ENCODE assay signal across 20 cellular contexts in the genomic region with DNA sequence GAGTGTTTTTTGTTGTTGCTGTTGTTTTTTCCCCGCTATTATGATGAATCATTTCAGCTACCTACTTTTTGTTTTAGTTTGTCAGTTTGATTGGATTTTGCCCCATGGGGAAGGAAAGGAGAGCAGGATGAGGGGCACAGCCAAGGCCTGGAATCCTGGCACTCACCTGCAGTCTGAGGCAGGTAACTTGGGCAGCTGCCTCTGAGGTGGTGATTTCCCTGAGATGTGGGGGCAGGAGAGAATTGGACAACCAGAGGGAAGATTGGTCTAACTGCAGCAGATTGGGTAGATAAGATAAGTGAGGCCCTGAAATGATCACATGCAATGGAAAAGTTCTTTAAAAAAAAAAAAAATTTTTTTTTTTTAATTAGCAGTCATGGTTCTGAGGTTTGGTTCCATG. TPM values are rescaled to one million over a fixed set of nuclear protein-coding genes. Genes with fewer than 3 reads are reported as not detected.
A peak's percentile ranks its signal among the peaks of the same experiment; 100 is the strongest.
DNase-seq lines count a peak whose midpoint lies in the region; ATAC-seq, FAIRE-seq and TF ChIP-seq lines count a peak whose summit lies in the region.
"Had no signal": no experiment of that assay in that cellular context is flagged by ENCODE, and none has a peak within 500 bp of the region (broad histone marks: within the 10 kb centered on the region; RNA-seq: fewer than 3 reads in every experiment).

No MANE protein-coding gene starts in this region.

- peaks cover 45 to 69% (median 64%) of the 10 kb centered on the region in 3 donors for H3K4me1 Mint-ChIP-seq in CD8-positive, alpha-beta memory T cell
- H3K4me1 Mint-ChIP-seq in activated CD8-positive, alpha-beta T cell treated with anti-CD3 and anti-CD28 coated beads for 36 hours (ENCODE audit: low read depth), result peaks cover 33% of the 10 kb centered on the region
- H3K4me1 Mint-ChIP-seq in naive thymus-derived CD4-positive, alpha-beta T cell, result peaks cover 31 to 76% (median 49%) of the 10 kb centered on the region in 7 donors

- H3K9ac ChIP-seq in BLaER1, result no peak overlapping the region

- H3K27ac Mint-ChIP-seq in CD8-positive, alpha-beta memory T cell, result peak overlapping the region; percentile 94 to 100 (median 98)
- H3K27ac Mint-ChIP-seq in activated CD8-positive, alpha-beta T cell treated with anti-CD3 and anti-CD28 coated beads for 36 hours, result peak overlapping the region; percentile 99
- H3K27ac Mint-ChIP-seq in naive thymus-derived CD4-positive, alpha-beta T cell, result peak overlapping the region; percentile 96 to 99 (median 98)

- H3K27me3 ChIP-seq in BLaER1, result no peaks in the 10 kb centered on the region
- H3K27me3 ChIP-seq in CD8-positive, alpha-beta memory T cell (ENCODE audit: insufficient read depth, low read length, poor library complexity, severe bottlenecking), result no peaks in the 10 kb centered on the region
- H3K27me3 ChIP-seq in naive thymus-derived CD4-positive, alpha-beta T cell (ENCODE audit: control insufficient read depth in 2 of 2, insufficient read depth in 2 of 2, low read length in 2 of 2), result no peaks in the 10 kb centered on the region
- H3K27me3 ChIP-seq: hepatocyte, suprapubic skin had no signal

- no peak for DNase-seq in CD8-positive, alpha-beta memory T cell
- no peak for DNase-seq in activated CD8-positive, alpha-beta T cell treated with anti-CD3 and anti-CD28 coated beads for 36 hours
- no peak for DNase-seq in naive thymus-derived CD4-positive, alpha-beta T cell
- no peak for DNase-seq in AG08396 (ENCODE audit: low spot score)
- DNase-seq in D721Med (ENCODE audit: insufficient read length, low spot score), result no peak
- DNase-seq: AML-193; caudate nucleus; effector CD4-positive, alpha-beta T cell; kidney; mesendoderm; NCI-H1694 treated with DMSO at 0.1 percent for 48 hours; NCI-H446 treated with DMSO at 0.1 percent for 48 hours; SHP77 treated with DMSO at 0.1 percent for 48 hours; T1000 had no signal

- H4K20me1 ChIP-seq in BLaER1, result no peaks in the 10 kb centered on the region

- H3K36me3 ChIP-seq in BLaER1, result no peaks in the 10 kb centered on the region
- H3K36me3 ChIP-seq in CD8-positive, alpha-beta memory T cell (ENCODE audit: insufficient read depth, low read length), result no peaks in the 10 kb centered on the region
- peaks cover 0 to 4% (median 1%) of the 10 kb centered on the region in 3 experiments for H3K36me3 ChIP-seq in naive thymus-derived CD4-positive, alpha-beta T cell (ENCODE audit: control insufficient read depth in 2 of 3, insufficient read depth in 3 of 3, low read length in 3 of 3)
- H3K36me3 ChIP-seq: suprapubic skin had no signal

- POLR2A ChIA-PET in CD8-positive, alpha-beta memory T cell (lab: Charles Lee), result no interaction called here
- POLR2A ChIA-PET in activated CD8-positive, alpha-beta T cell treated with anti-CD3 and anti-CD28 coated beads for 36 hours (lab: Charles Lee), result interaction anchor here (1.5 to 3.1 kb wide), 3 partner anchors 9 to 90 kb away, joined by 5 to 25 read pairs (median 25); a partner anchor contains a TSS
- POLR2A ChIA-PET in naive thymus-derived CD4-positive, alpha-beta T cell (lab: Charles Lee), result interaction anchor here (1.0 to 3.6 kb wide), 3 partner anchors 16 to 38 kb away, joined by 3 to 18 read pairs (median 16); no protein-coding TSS in a partner anchor

- CTCF ChIA-PET in CD8-positive, alpha-beta memory T cell (lab: Charles Lee), result interaction anchor here (0.9 to 2.0 kb wide), 3 partner anchors 13 to 259 kb away, joined by 3 to 10 read pairs (median 4); no protein-coding TSS in a partner anchor
- CTCF ChIA-PET in activated CD8-positive, alpha-beta T cell treated with anti-CD3 and anti-CD28 coated beads for 36 hours (lab: Charles Lee), result interaction anchor here (1.0 to 1.8 kb wide), 3 partner anchors 16 to 50 kb away, joined by 3 to 4 read pairs (median 3); no protein-coding TSS in a partner anchor
- CTCF ChIA-PET in naive thymus-derived CD4-positive, alpha-beta T cell (lab: Charles Lee), result no interaction called here

- intact Hi-C loops in activated CD8-positive, alpha-beta T cell treated with anti-CD3 and anti-CD28 coated beads for 36 hours (cut with micrococcal nuclease), result no loop called here
- intact Hi-C loops in naive thymus-derived CD4-positive, alpha-beta T cell (cut with micrococcal nuclease), result loop anchor here in 1 of 2 donors (10.0 kb wide), 1 partner anchor 489 kb away; no protein-coding TSS in a partner anchor

- peaks cover 0 to 2% of the 10 kb centered on the region in 2 donors for H3K27me3 Mint-ChIP-seq in CD8-positive, alpha-beta memory T cell
- H3K27me3 Mint-ChIP-seq in activated CD8-positive, alpha-beta T cell treated with anti-CD3 and anti-CD28 coated beads for 36 hours, result no peaks in the 10 kb centered on the region
- H3K27me3 Mint-ChIP-seq in naive thymus-derived CD4-positive, alpha-beta T cell, result no peaks in the 10 kb centered on the region

- peak overlapping the region; percentile 87; the same call in 1 of the 2 replicates for H3K27ac ChIP-seq in BLaER1
- no peak overlapping the region for H3K27ac ChIP-seq in CD8-positive, alpha-beta memory T cell (ENCODE audit: low read depth, low read length)
- peak overlapping the region; percentile 88 for H3K27ac ChIP-seq in naive thymus-derived CD4-positive, alpha-beta T cell (ENCODE audit: low read depth, low read length)
- H3K27ac ChIP-seq: hepatocyte had no signal

- H3K4me2 ChIP-seq in BLaER1, result no peak overlapping the region; the same call in 1 of the 2 replicates
- H3K4me2 ChIP-seq: hepatocyte had no signal

- peaks cover 4 to 21% (median 5%) of the 10 kb centered on the region in 3 donors for H3K36me3 Mint-ChIP-seq in CD8-positive, alpha-beta memory T cell
- peaks cover 24% of the 10 kb centered on the region for H3K36me3 Mint-ChIP-seq in activated CD8-positive, alpha-beta T cell treated with anti-CD3 and anti-CD28 coated beads for 36 hours (ENCODE audit: low read depth)
- peaks cover 4 to 12% (median 5%) of the 10 kb centered on the region in 5 donors for H3K36me3 Mint-ChIP-seq in naive thymus-derived CD4-positive, alpha-beta T cell

- TF ChIP-seq CTCF in activated CD8-positive, alpha-beta T cell treated with anti-CD3 and anti-CD28 coated beads for 36 hours (IDR thresholded peaks at IDR 0.05), result no peak
- TF ChIP-seq CTCF in D721Med (IDR thresholded peaks at IDR 0.05; ENCODE audit: insufficient read depth, missing control alignments), result no peak

- peaks cover 44% of the 10 kb centered on the region for H3K4me1 ChIP-seq in BLaER1
- peaks cover 42% of the 10 kb centered on the region for H3K4me1 ChIP-seq in CD8-positive, alpha-beta memory T cell (ENCODE audit: insufficient read depth, low read length)
- peaks cover 39 to 40% of the 10 kb centered on the region in 2 donors for H3K4me1 ChIP-seq in naive thymus-derived CD4-positive, alpha-beta T cell (ENCODE audit: control insufficient read depth in 2 of 2, insufficient read depth in 2 of 2, low read length in 2 of 2)

- H3K4me3 Mint-ChIP-seq in CD8-positive, alpha-beta memory T cell, result peak overlapping the region; percentile 13 to 100 (median 70)
- H3K4me3 Mint-ChIP-seq in activated CD8-positive, alpha-beta T cell treated with anti-CD3 and anti-CD28 coated beads for 36 hours, result no peak overlapping the region
- H3K4me3 Mint-ChIP-seq in naive thymus-derived CD4-positive, alpha-beta T cell, result peak overlapping the region; percentile 57 to 96 (median 74)

- no peaks in the 10 kb centered on the region for H3K9me3 ChIP-seq in BLaER1
- H3K9me3 ChIP-seq in CD8-positive, alpha-beta memory T cell (ENCODE audit: low read length), result no peaks in the 10 kb centered on the region
- H3K9me3 ChIP-seq in naive thymus-derived CD4-positive, alpha-beta T cell (ENCODE audit: control insufficient read depth in 2 of 3, low read length in 3 of 3), result no peaks in the 10 kb centered on the region
- H3K9me3 ChIP-seq: suprapubic skin had no signal

- FAIRE-seq in D721Med (lab: Jason Lieb, UNC), result no peak
- FAIRE-seq: kidney had no signal

- no peak overlapping the region for H3K4me3 ChIP-seq in BLaER1
- H3K4me3 ChIP-seq in CD8-positive, alpha-beta memory T cell (ENCODE audit: low read length), result no peak overlapping the region
- H3K4me3 ChIP-seq in naive thymus-derived CD4-positive, alpha-beta T cell (ENCODE audit: low read length), result no peak overlapping the region
- H3K4me3 ChIP-seq: hepatocyte, suprapubic skin had no signal

- no peaks in the 10 kb centered on the region for H3K9me3 Mint-ChIP-seq in CD8-positive, alpha-beta memory T cell
- no peaks in the 10 kb centered on the region for H3K9me3 Mint-ChIP-seq in activated CD8-positive, alpha-beta T cell treated with anti-CD3 and anti-CD28 coated beads for 36 hours
- H3K9me3 Mint-ChIP-seq in naive thymus-derived CD4-positive, alpha-beta T cell, result no peaks in the 10 kb centered on the region

- ATAC-seq in activated CD8-positive, alpha-beta T cell treated with anti-CD3 and anti-CD28 coated beads for 36 hours, result no peak
- ATAC-seq in naive thymus-derived CD4-positive, alpha-beta T cell, result no peak
- no peak for ATAC-seq in GM19397 (IDR thresholded peaks at IDR 0.05; ENCODE audit: unreplicated experiment)

RNA-seq across cellular contexts. Expression of a gene that starts 1.5 kb away (rescaled TPM):
- total RNA-seq in CD8-positive, alpha-beta memory T cell, result 10 to 100 TPM; 32.2 to 32.4 TPM
- polyA plus RNA-seq in CD8-positive, alpha-beta memory T cell, result 47.1 TPM
- total RNA-seq in activated CD8-positive, alpha-beta T cell treated with anti-CD3 and anti-CD28 coated beads for 36 hours, result 10 to 100 TPM; 20.7 to 21.1 TPM
- total RNA-seq in naive thymus-derived CD4-positive, alpha-beta T cell, result 10 to 100 TPM; 12.9 to 36.1 (median 18.6) TPM
- 10 to 100 TPM; 16.5 to 38.6 TPM for polyA plus RNA-seq in naive thymus-derived CD4-positive, alpha-beta T cell
- total RNA-seq: hepatocyte, HT1080, M059J had no signal
- polyA plus RNA-seq: hepatocyte had no signal

RNA-seq across cellular contexts. Expression of a gene that starts 31.9 kb away (rescaled TPM):
- 10 to 100 TPM; 13.5 to 13.8 TPM for total RNA-seq in CD8-positive, alpha-beta memory T cell
- polyA plus RNA-seq in CD8-positive, alpha-beta memory T cell, result 0.25 TPM
- 10 to 100 TPM; 17.3 to 17.7 TPM for total RNA-seq in activated CD8-positive, alpha-beta T cell treated with anti-CD3 and anti-CD28 coated beads for 36 hours
- total RNA-seq in naive thymus-derived CD4-positive, alpha-beta T cell, result 10 to 100 TPM; 23.8 to 36.1 (median 31.9) TPM
- polyA plus RNA-seq in naive thymus-derived CD4-positive, alpha-beta T cell, result 1 to 10 TPM; 1.1 to 2.2 TPM

RNA-seq across cellular contexts. Expression of a gene that starts 31.9 kb away (rescaled TPM):
- total RNA-seq in CD8-positive, alpha-beta memory T cell, result 10 to 100 TPM; 87.2 to 92.0 TPM
- polyA plus RNA-seq in CD8-positive, alpha-beta memory T cell, result 46.0 TPM
- total RNA-seq in activated CD8-positive, alpha-beta T cell treated with anti-CD3 and anti-CD28 coated beads for 36 hours, result 10 to 100 TPM; 77.9 to 83.1 TPM
- 100 to 1,000 TPM in 2 of 5 experiments, 10 to 100 TPM in 3; 70.9 to 138 (median 91.6) TPM for total RNA-seq in naive thymus-derived CD4-positive, alpha-beta T cell
- polyA plus RNA-seq in naive thymus-derived CD4-positive, alpha-beta T cell, result 10 to 100 TPM; 58.0 to 67.7 TPM
